Comparison of ENCODE assay signal across 8 cellular contexts in genomic region chr6:33297956-33298772, GRCh38. TPM values are rescaled to one million over a fixed set of nuclear protein-coding genes. Genes with fewer than 3 reads are reported as not detected.
A peak's percentile ranks its signal among the peaks of the same experiment; 100 is the strongest.
DNase-seq lines count a peak whose midpoint lies in the region; ATAC-seq and TF ChIP-seq lines count a peak whose summit lies in the region.

No MANE protein-coding gene starts in this region.

- H3K4me1 ChIP-seq in HAP-1 = peaks cover 4% of the 10 kb centered on the region

- H3K36me3 Mint-ChIP-seq in Calu3 (ENCODE audit: insufficient read depth, unreplicated experiment) = peaks cover 86% of the 10 kb centered on the region
- H3K36me3 Mint-ChIP-seq in activated naive CD8-positive, alpha-beta T cell treated with anti-CD3 and anti-CD28 coated beads, Interleukin-2, amount 10 ng/mL, durations not matched to agents 7 days and 5 days = peaks cover 22% of the 10 kb centered on the region

- POLR2A ChIA-PET in activated naive CD8-positive, alpha-beta T cell treated with anti-CD3 and anti-CD28 coated beads, Interleukin-2, amount 10 ng/mL, durations not matched to agents 7 days and 5 days (lab: Charles Lee) = interaction anchor here (0.6 to 5.8 kb wide), 16 partner anchors 9 to 1108 kb away, joined by 3 to 69 read pairs (median 6); partner anchors contain the start of genes B3GALT4, PBX2, PFDN6 and RPS18

- DNase-seq in Calu3 (peak; percentile 87), HAP-1 (ENCODE audit: low spot score in 2 of 2) (peak; percentile 52 to 85), RPMI7951 (ENCODE audit: low read depth) (peak; percentile 91), glomerular visceral epithelial cell (ENCODE audit: extremely low spot score) (peak; percentile 91), occipital lobe (lab: John Stamatoyannopoulos, UW) (peak; percentile 17)
- DNase-seq in activated naive CD8-positive, alpha-beta T cell treated with anti-CD3 and anti-CD28 coated beads, Interleukin-2, amount 10 ng/mL, durations not matched to agents 7 days and 5 days = peak; percentile 63

- peaks cover 7% of the 10 kb centered on the region for H3K36me3 ChIP-seq in HAP-1 (replicated peaks)

- no peaks in the 10 kb centered on the region for H3K9me3 ChIP-seq in HAP-1

- H3K4me3 Mint-ChIP-seq in Calu3 (ENCODE audit: low read depth, unreplicated experiment) = peak overlapping the region; percentile 90
- peak overlapping the region; percentile 99 for H3K4me3 Mint-ChIP-seq in activated naive CD8-positive, alpha-beta T cell treated with anti-CD3 and anti-CD28 coated beads, Interleukin-2, amount 10 ng/mL, durations not matched to agents 7 days and 5 days

- no TSS peak for BruUV-seq in Calu3 (replicated peaks; lab: Mats Ljungman, UMichigan)

- H3K4me1 Mint-ChIP-seq in Calu3 (ENCODE audit: low read depth, unreplicated experiment) = peaks cover 25% of the 10 kb centered on the region
- H3K4me1 Mint-ChIP-seq in activated naive CD8-positive, alpha-beta T cell treated with anti-CD3 and anti-CD28 coated beads, Interleukin-2, amount 10 ng/mL, durations not matched to agents 7 days and 5 days = peaks cover 16% of the 10 kb centered on the region

- in situ Hi-C loops in HAP-1 (cut with MboI; ENCODE audit: low sequenced_read_pairs) = no loop called here

- no peaks in the 10 kb centered on the region for H3K9me3 Mint-ChIP-seq in Calu3 (ENCODE audit: low read depth, unreplicated experiment)
- no peaks in the 10 kb centered on the region for H3K9me3 Mint-ChIP-seq in activated naive CD8-positive, alpha-beta T cell treated with anti-CD3 and anti-CD28 coated beads, Interleukin-2, amount 10 ng/mL, durations not matched to agents 7 days and 5 days

- CTCF ChIA-PET in Calu3 (lab: Charles Lee) = interaction anchor here (0.6 to 2.1 kb wide), 8 partner anchors 9 to 1416 kb away, joined by 3 to 10 read pairs (median 4); partner anchors contain the start of genes B3GALT4, PFDN6, RPS18 and VPS52

- H3K27me3 ChIP-seq in HAP-1 (ENCODE audit: low read depth) = no peaks in the 10 kb centered on the region

- no peaks in the 10 kb centered on the region for H3K27me3 Mint-ChIP-seq in Calu3 (ENCODE audit: unreplicated experiment)
- H3K27me3 Mint-ChIP-seq in activated naive CD8-positive, alpha-beta T cell treated with anti-CD3 and anti-CD28 coated beads, Interleukin-2, amount 10 ng/mL, durations not matched to agents 7 days and 5 days = no peaks in the 10 kb centered on the region

- peak overlapping the region; percentile 98 for H3K27ac Mint-ChIP-seq in Calu3 (ENCODE audit: unreplicated experiment)
- H3K27ac Mint-ChIP-seq in activated naive CD8-positive, alpha-beta T cell treated with anti-CD3 and anti-CD28 coated beads, Interleukin-2, amount 10 ng/mL, durations not matched to agents 7 days and 5 days = peak overlapping the region; percentile 99

- peak; percentile 22 for ATAC-seq in activated naive CD8-positive, alpha-beta T cell treated with anti-CD3 and anti-CD28 coated beads, Interleukin-2, amount 10 ng/mL, durations not matched to agents 7 days and 5 days (ENCODE audit: low read depth)
- ATAC-seq in HG03520 (IDR thresholded peaks at IDR 0.05; ENCODE audit: unreplicated experiment) (no peak), HG02885 (IDR thresholded peaks at IDR 0.05; ENCODE audit: poor library complexity, unreplicated experiment) (no peak)

- intact Hi-C loops in Calu3 (cut with micrococcal nuclease; ENCODE audit: unreplicated experiment) = loop anchor here (1.0 kb wide), 1 partner anchor 9 kb away; the partner anchor contains the start of genes PFDN6 and WDR46

- H3K4me3 ChIP-seq in HAP-1 = peak overlapping the region; percentile 85

- TF ChIP-seq CTCF in Calu3 (IDR thresholded peaks at IDR 0.05; ENCODE audit: unreplicated experiment) = no peak

RNA-seq across cellular contexts. Expression of gene RGL2, which starts 0.6 kb away (rescaled TPM):
- total RNA-seq in Calu3 (2022) (138 and 154 TPM in 2 replicates), occipital lobe (13.7 TPM)
- 24.3 and 27.5 TPM in 2 replicates for total RNA-seq in RPMI7951 (2014; rRNA removed; shearing (Covaris generic))
- total RNA-seq in activated naive CD8-positive, alpha-beta T cell treated with anti-CD3 and anti-CD28 coated beads, Interleukin-2, amount 10 ng/mL, durations not matched to agents 7 days and 5 days = 10 to 100 TPM; 65.4 to 65.5 TPM

RNA-seq across cellular contexts. Expression of gene PFDN6, which starts 8.8 kb away (rescaled TPM):
- 141 and 168 TPM in 2 replicates for total RNA-seq in Calu3 (2022)
- 76.7 and 134 TPM in 2 replicates for total RNA-seq in RPMI7951 (2014; rRNA removed; shearing (Covaris generic))
- total RNA-seq in activated naive CD8-positive, alpha-beta T cell treated with anti-CD3 and anti-CD28 coated beads, Interleukin-2, amount 10 ng/mL, durations not matched to agents 7 days and 5 days = 10 to 100 TPM; 53.3 to 54.7 TPM
- 27.0 TPM for total RNA-seq in occipital lobe

RNA-seq across cellular contexts. Expression of gene WDR46, which starts 9.1 kb away (rescaled TPM):
- total RNA-seq in Calu3 (2022) = 124 and 125 TPM in 2 replicates
- 106 and 109 TPM in 2 replicates for total RNA-seq in RPMI7951 (2014; rRNA removed; shearing (Covaris generic))
- total RNA-seq in activated naive CD8-positive, alpha-beta T cell treated with anti-CD3 and anti-CD28 coated beads, Interleukin-2, amount 10 ng/mL, durations not matched to agents 7 days and 5 days = 10 to 100 TPM; 50.0 to 58.0 TPM
- 42.6 TPM for total RNA-seq in occipital lobe

RNA-seq across cellular contexts. Expression of gene TAPBP, which starts 15.7 kb away (rescaled TPM):
- total RNA-seq in Calu3 (2022) (443 and 488 TPM in 2 replicates), occipital lobe (10.5 TPM)
- total RNA-seq in RPMI7951 (2014; rRNA removed; shearing (Covaris generic)) = 77.1 and 79.9 TPM in 2 replicates
- 100 to 1,000 TPM; 250 to 257 TPM for total RNA-seq in activated naive CD8-positive, alpha-beta T cell treated with anti-CD3 and anti-CD28 coated beads, Interleukin-2, amount 10 ng/mL, durations not matched to agents 7 days and 5 days

RNA-seq across cellular contexts. Expression of gene ZBTB22, which starts 19.4 kb away (rescaled TPM):
- total RNA-seq in Calu3 (2022) (22.6 and 26.4 TPM in 2 replicates), occipital lobe (28.4 TPM)
- 10.7 TPM in 2 replicates for total RNA-seq in RPMI7951 (2014; rRNA removed; shearing (Covaris generic))
- total RNA-seq in activated naive CD8-positive, alpha-beta T cell treated with anti-CD3 and anti-CD28 coated beads, Interleukin-2, amount 10 ng/mL, durations not matched to agents 7 days and 5 days = 10 to 100 TPM; 20.9 to 24.5 TPM

Comparison
In these comparisons a context has a peak if more than half of its experiments do, and no peak if none do; other contexts are left out.
1. DNase-seq: peak in every context shown above with its lines; median percentile 91 in RPMI7951; 91 in glomerular visceral epithelial cell; 87 in Calu3; 68 in HAP-1; 63 in activated naive CD8-positive, alpha-beta T cell treated with anti-CD3 and anti-CD28 coated beads, Interleukin-2, amount 10 ng/mL, durations not matched to agents 7 days and 5 days; 17 in occipital lobe.